Comparison of ENCODE assay signal across 8 cellular contexts in genomic region chr3:81554348-81554747, GRCh38.
A peak's percentile ranks its signal among the peaks of the same experiment; 100 is the strongest.
DNase-seq lines count a peak whose midpoint lies in the region; ATAC-seq and TF ChIP-seq lines count a peak whose summit lies in the region.
"Had no signal": no experiment of that assay in that cellular context is flagged by ENCODE, and none has a peak within 500 bp of the region (broad histone marks: within the 10 kb centered on the region; RNA-seq: fewer than 3 reads in every experiment).

No MANE protein-coding gene starts in this region.

- H3K4me3 ChIP-seq in astrocyte of the spinal cord (ENCODE audit: low read depth, low read length) (no peak overlapping the region), skeletal muscle cell (ENCODE audit: low read depth, low read length) (no peak overlapping the region)

- no peak for TF ChIP-seq CTCF in astrocyte of the spinal cord (IDR thresholded peaks at IDR 0.05; ENCODE audit: low read depth, low read length)

- peak; percentile 68 for DNase-seq in astrocyte of the spinal cord (ENCODE audit: low read depth, low spot score)
- DNase-seq in skeletal muscle cell (ENCODE audit: low read depth): peak; percentile 10
- DNase-seq in activated naive CD4-positive, alpha-beta T cell treated with Interleukin-2 at 50 U/mL for 16 hours: no peak
- no peak for DNase-seq in D341Med (ENCODE audit: low spot score)
- no peak for DNase-seq in SKM-1 (lab: John Stamatoyannopoulos, UW; ENCODE audit: unreplicated experiment)
- DNase-seq: NCI-H226 had no signal

- peak; percentile 73 for ATAC-seq in GM21381 (IDR thresholded peaks at IDR 0.05; ENCODE audit: unreplicated experiment)
- peak; percentile 68 for ATAC-seq in HG03354 (IDR thresholded peaks at IDR 0.05; ENCODE audit: poor library complexity, severe bottlenecking, unreplicated experiment)

- in situ Hi-C loops in astrocyte of the spinal cord (cut with HindIII; ENCODE audit: low sequenced_read_pairs): no loop called here

Comparison
In these comparisons a context has a peak if more than half of its experiments do, and no peak if none do; other contexts are left out.
1. DNase-seq: peak in astrocyte of the spinal cord (single experiment) and skeletal muscle cell (single experiment); none in activated naive CD4-positive, alpha-beta T cell treated with Interleukin-2 at 50 U/mL for 16 hours (single experiment), D341Med (single experiment) and SKM-1 (single experiment).